In the genomic region with DNA sequence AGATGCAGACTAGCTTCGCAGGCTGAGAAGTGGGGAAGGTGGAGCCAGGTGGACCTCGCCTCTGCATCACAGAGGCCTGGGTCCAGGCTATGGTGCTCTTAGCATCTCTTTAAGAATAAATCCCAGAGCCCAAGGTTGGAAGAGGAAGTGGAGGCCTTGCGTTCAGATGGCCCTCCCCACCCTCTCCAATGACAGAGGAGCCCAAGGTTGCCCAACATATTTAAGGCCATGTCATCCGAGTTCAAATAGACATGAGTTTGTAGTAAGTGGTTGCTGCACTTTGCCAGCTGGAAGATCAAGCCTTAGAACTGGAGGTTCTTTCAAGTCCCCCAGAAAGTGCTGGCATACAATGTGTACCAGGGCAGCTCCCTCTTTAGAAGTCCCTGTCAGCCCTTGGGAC, we compare ENCODE assay signal across 19 cellular contexts. TPM values are rescaled to one million over a fixed set of nuclear protein-coding genes. Genes with fewer than 3 reads are reported as not detected.
DNase-seq lines count a peak whose midpoint lies in the region; ATAC-seq and TF ChIP-seq lines count a peak whose summit lies in the region.
"Had no signal": no experiment of that assay in that cellular context is flagged by ENCODE, and none has a peak within 500 bp of the region (broad histone marks: within the 10 kb centered on the region; RNA-seq: fewer than 3 reads in every experiment).

No MANE protein-coding gene starts in this region.

- no peak overlapping the region for H2BK120ac ChIP-seq in H9 (ENCODE audit: low read depth, low read length, poor library complexity, severe bottlenecking)

- no peak overlapping the region for H3K4me3 Mint-ChIP-seq in effector memory CD8-positive, alpha-beta T cell
- no peak overlapping the region for H3K4me3 Mint-ChIP-seq in H9
- H3K4me3 Mint-ChIP-seq in activated CD4-positive, alpha-beta T cell treated with anti-CD3 and anti-CD28 coated beads, Interleukin-2, amount 10 ng/mL, durations not matched to agents 7 days and 5 days: no peak overlapping the region
- H3K4me3 Mint-ChIP-seq: HFFc6 had no signal

- no peak overlapping the region for H3K4me3 ChIP-seq in gastrocnemius medialis

- H3K14ac ChIP-seq in H9 (ENCODE audit: insufficient read depth, low read length): no peak overlapping the region

- H3K4me1 ChIP-seq in gastrocnemius medialis (peaks cover 8 to 18% of the 10 kb centered on the region in 2 donors), H9 (ENCODE audit: insufficient read depth, low read length) (0 out of 2 replicates have a peak, but pooled peaks cover 3% of the 10 kb centered on the region)

- no peaks in the 10 kb centered on the region for H3K9me3 ChIP-seq in gastrocnemius medialis
- H3K9me3 ChIP-seq in H9 (ENCODE audit: control insufficient read depth, low read depth, low read length): no peaks in the 10 kb centered on the region
- H3K9me3 ChIP-seq: SK-N-SH had no signal

- no peak overlapping the region for H3K23ac ChIP-seq in H9 (ENCODE audit: insufficient read length, low read depth, low read length)

- no peaks in the 10 kb centered on the region for H3K27me3 ChIP-seq in gastrocnemius medialis
- no peaks in the 10 kb centered on the region for H3K27me3 ChIP-seq in H9 (ENCODE audit: insufficient read depth, low read length)

- no peak for TF ChIP-seq POLR2A in gastrocnemius medialis (IDR thresholded peaks at IDR 0.05)

- CTCF ChIA-PET in activated CD4-positive, alpha-beta T cell treated with anti-CD3 and anti-CD28 coated beads, Interleukin-2, amount 10 ng/mL, durations not matched to agents 7 days and 5 days (lab: Charles Lee): interaction anchor here (1.2 to 2.2 kb wide), 3 partner anchors 9 to 28 kb away, joined by 4 to 12 read pairs (median 4); no protein-coding TSS in a partner anchor

- H3K4me1 Mint-ChIP-seq in effector memory CD8-positive, alpha-beta T cell (ENCODE audit: low read depth in 2 of 2): no peaks in the 10 kb centered on the region
- peaks cover 11 to 13% of the 10 kb centered on the region in 2 experiments for H3K4me1 Mint-ChIP-seq in H9
- H3K4me1 Mint-ChIP-seq in activated CD4-positive, alpha-beta T cell treated with anti-CD3 and anti-CD28 coated beads, Interleukin-2, amount 10 ng/mL, durations not matched to agents 7 days and 5 days: no peaks in the 10 kb centered on the region

- H3K56ac ChIP-seq in H9 (ENCODE audit: insufficient read length, low read depth, low read length): no peak overlapping the region

- POLR2A ChIA-PET in activated CD4-positive, alpha-beta T cell treated with anti-CD3 and anti-CD28 coated beads, Interleukin-2, amount 10 ng/mL, durations not matched to agents 7 days and 5 days (lab: Charles Lee): no interaction called here

- TF ChIP-seq CTCF in gastrocnemius medialis (IDR thresholded peaks at IDR 0.05 in 4 of 5, conservative IDR thresholded peaks at IDR 0.05 in 1 of 5) (no peak), H9 (conservative IDR thresholded peaks at IDR 0.05) (no peak)

- H2BK15ac ChIP-seq in H9 (ENCODE audit: low read depth, low read length): no peak overlapping the region

- peaks cover 0 to 13% of the 10 kb centered on the region in 2 donors for H3K36me3 ChIP-seq in gastrocnemius medialis

- no peak overlapping the region for H3K18ac ChIP-seq in H9 (ENCODE audit: insufficient read length, low read depth, low read length)

- in situ Hi-C loops in gastrocnemius medialis (cut with MboI; ENCODE audit: low sequenced_read_pairs in 4 of 4): no loop called here

- no peak overlapping the region for H2BK20ac ChIP-seq in H9 (ENCODE audit: low read depth, low read length, poor library complexity, severe bottlenecking)

- H3K9me3 Mint-ChIP-seq in effector memory CD8-positive, alpha-beta T cell: no peaks in the 10 kb centered on the region
- no peaks in the 10 kb centered on the region for H3K9me3 Mint-ChIP-seq in H9
- H3K9me3 Mint-ChIP-seq in activated CD4-positive, alpha-beta T cell treated with anti-CD3 and anti-CD28 coated beads, Interleukin-2, amount 10 ng/mL, durations not matched to agents 7 days and 5 days: no peaks in the 10 kb centered on the region
- H3K9me3 Mint-ChIP-seq: HFFc6 had no signal

- no peak overlapping the region for H4K8ac ChIP-seq in H9 (replicated peaks; ENCODE audit: insufficient read length, low read depth, low read length)

- H3K27me3 Mint-ChIP-seq in effector memory CD8-positive, alpha-beta T cell: no peaks in the 10 kb centered on the region
- H3K27me3 Mint-ChIP-seq in H9 (ENCODE audit: low read depth): 0 out of 2 replicates have a peak, but pooled peaks cover 2% of the 10 kb centered on the region
- H3K27me3 Mint-ChIP-seq in activated CD4-positive, alpha-beta T cell treated with anti-CD3 and anti-CD28 coated beads, Interleukin-2, amount 10 ng/mL, durations not matched to agents 7 days and 5 days: no peaks in the 10 kb centered on the region

- no peak overlapping the region for H4K5ac ChIP-seq in H9 (ENCODE audit: insufficient read length, low read depth, low read length)

- no peaks in the 10 kb centered on the region for H3K79me1 ChIP-seq in H9 (ENCODE audit: insufficient read depth, low read depth, low read length, poor library complexity, severe bottlenecking)

- peak overlapping the region in 1 of 4 donors; percentile 30 for H3K27ac ChIP-seq in gastrocnemius medialis
- no peak overlapping the region for H3K27ac ChIP-seq in H9 (ENCODE audit: insufficient read length, low read depth, low read length)

- no peak overlapping the region for H3K4me2 ChIP-seq in H9 (ENCODE audit: insufficient read depth, insufficient read length, low read length)
- H3K4me2 ChIP-seq: SK-N-SH had no signal

- no peak overlapping the region for H2AK5ac ChIP-seq in H9 (ENCODE audit: insufficient read length, low read length)

- no peak overlapping the region for H2BK5ac ChIP-seq in H9 (ENCODE audit: insufficient read length, low read length)

- WGBS in H9 (ENCODE audit: extremely low coverage, insufficient read length, low lambda C conversion rate): no CpG with 5 or more reads among the region's 4 CpGs

- ATAC-seq in effector memory CD8-positive, alpha-beta T cell (replicated peaks): no peak
- peak; percentile 23 to 62 for ATAC-seq in gastrocnemius medialis

- no peak overlapping the region for H2AFZ ChIP-seq in H9 (ENCODE audit: low read length)

- H4K20me1 ChIP-seq in H9 (ENCODE audit: control insufficient read depth, insufficient read depth, insufficient read length): no peaks in the 10 kb centered on the region

- peak overlapping the region; percentile 29 to 75 for H3K27ac Mint-ChIP-seq in effector memory CD8-positive, alpha-beta T cell
- no peak overlapping the region for H3K27ac Mint-ChIP-seq in H9
- no peak overlapping the region for H3K27ac Mint-ChIP-seq in activated CD4-positive, alpha-beta T cell treated with anti-CD3 and anti-CD28 coated beads, Interleukin-2, amount 10 ng/mL, durations not matched to agents 7 days and 5 days
- H3K27ac Mint-ChIP-seq: HFFc6 had no signal

- H3K79me2 ChIP-seq in H9 (ENCODE audit: insufficient read depth, low read length): no peaks in the 10 kb centered on the region

- intact Hi-C loops in gastrocnemius medialis (cut with DNase I; ENCODE audit: low total_unique reads): no loop called here

- no peak overlapping the region for H2BK12ac ChIP-seq in H9 (ENCODE audit: insufficient read length, low read depth, low read length)

- peaks cover 10% of the 10 kb centered on the region for H3K36me3 Mint-ChIP-seq in effector memory CD8-positive, alpha-beta T cell (ENCODE audit: insufficient read depth)
- peaks cover 0 to 7% (median 0%) of the 10 kb centered on the region in 3 experiments; a peak in 1 of 7 replicates for H3K36me3 Mint-ChIP-seq in H9 (ENCODE audit: insufficient read depth in 1 of 3, low read depth in 3 of 3)
- H3K36me3 Mint-ChIP-seq in activated CD4-positive, alpha-beta T cell treated with anti-CD3 and anti-CD28 coated beads, Interleukin-2, amount 10 ng/mL, durations not matched to agents 7 days and 5 days (ENCODE audit: low read depth): no peaks in the 10 kb centered on the region

- H3K9ac ChIP-seq in H9 (ENCODE audit: extremely low read depth, insufficient read length, low read length): no peak overlapping the region
- H3K9ac ChIP-seq: SK-N-SH had no signal

- no peak overlapping the region for H4K91ac ChIP-seq in H9 (ENCODE audit: insufficient read length, low read depth, low read length)

- no peak overlapping the region for H3T11ph ChIP-seq in H9 (ENCODE audit: low read length)

- H3K4ac ChIP-seq in H9 (ENCODE audit: low read depth, low read length): no peak overlapping the region

- DNase-seq in CD1c-positive myeloid dendritic cell (ENCODE audit: extremely low spot score): peak; percentile 77
- DNase-seq in NOMO-1 treated with DMSO at 0.1 percent for 48 hours (lab: John Stamatoyannopoulos, UW; ENCODE audit: unreplicated experiment): peak; percentile 75
- no peak for DNase-seq in effector memory CD8-positive, alpha-beta T cell
- peak in 1 of 2 donors; percentile 32 for DNase-seq in gastrocnemius medialis
- no peak for DNase-seq in H9
- DNase-seq in NCI-H1048 (lab: John Stamatoyannopoulos, UW): no peak
- no peak for DNase-seq in activated CD4-positive, alpha-beta T cell treated with anti-CD3 and anti-CD28 coated beads, Interleukin-2, amount 10 ng/mL, durations not matched to agents 7 days and 5 days
- DNase-seq: DMS 273 treated with DMSO at 0.1 percent for 48 hours, GOT3, HFFc6, KG1, NCI-H1417, NCI-H1930, NCI-H2171, NCI-H446 treated with DMSO at 0.1 percent for 48 hours, NCI-H774, SK-N-SH had no signal

- no peaks in the 10 kb centered on the region for H3K23me2 ChIP-seq in H9 (ENCODE audit: insufficient read length, low read depth, low read length, poor library complexity, severe bottlenecking)

RNA-seq across cellular contexts. Expression of a gene that starts 47.1 kb away (rescaled TPM):
- total RNA-seq in gastrocnemius medialis (not detected), H9 (2021) (not detected in 2 replicates)
- not detected for total RNA-seq in activated CD4-positive, alpha-beta T cell treated with anti-CD3 and anti-CD28 coated beads, Interleukin-2, amount 10 ng/mL, durations not matched to agents 7 days and 5 days
- total RNA-seq: A673, HFFc6, OCI-LY7 had no signal

Comparison
In these comparisons a context has a peak if more than half of its experiments do, and no peak if none do; other contexts are left out.
1. DNase-seq: peak in CD1c-positive myeloid dendritic cell (single experiment) and NOMO-1 treated with DMSO at 0.1 percent for 48 hours (single experiment); none in effector memory CD8-positive, alpha-beta T cell (0 of 3), H9 (single experiment), NCI-H1048 (single experiment) and activated CD4-positive, alpha-beta T cell treated with anti-CD3 and anti-CD28 coated beads, Interleukin-2, amount 10 ng/mL, durations not matched to agents 7 days and 5 days (single experiment).
2. H3K27ac Mint-ChIP-seq: peak in effector memory CD8-positive, alpha-beta T cell (2 of 2); none in H9 (0 of 3) and activated CD4-positive, alpha-beta T cell treated with anti-CD3 and anti-CD28 coated beads, Interleukin-2, amount 10 ng/mL, durations not matched to agents 7 days and 5 days (single experiment).